In genomic region chr6:39314273-39314790, GRCh38 we compare ENCODE assay signal across 9 cellular contexts. TPM values are rescaled to one million over a fixed set of nuclear protein-coding genes. Genes with fewer than 3 reads are reported as not detected.
DNase-seq lines count a peak whose midpoint lies in the region; TF ChIP-seq lines count a peak whose summit lies in the region.
"Had no signal": no experiment of that assay in that cellular context is flagged by ENCODE, and none has a peak within 500 bp of the region (broad histone marks: within the 10 kb centered on the region; RNA-seq: fewer than 3 reads in every experiment).

TSS of gene KCNK17 (minus strand) at chr6:39314419. CDS start at chr6:39314320, 99 bp downstream.

- H3K27me3 ChIP-seq in BLaER1 treated with 17β-estradiol and CSF1 and Interleukin-3, amounts not matched to agents 10 nM and 100 nM, result peaks cover 34 to 53% (median 41%) of the 10 kb centered on the region in 11 experiments
- H3K27me3 ChIP-seq in HL-60 (ENCODE audit: insufficient read depth, poor library complexity, severe bottlenecking) (peaks cover 22% of the 10 kb centered on the region), ovary (no peaks in the 10 kb centered on the region)

- DNase-seq in HL-60 (ENCODE audit: low read depth in 1 of 2, low spot score in 1 of 2) (peak in 1 of 2 experiments; percentile 79), endothelial cell (ENCODE audit: low spot score) (peak; percentile 53), ovary (no peak), glomerular visceral epithelial cell (ENCODE audit: extremely low spot score) (no peak), NCI-H1417 (lab: John Stamatoyannopoulos, UW) (no peak), NCI-H69 (lab: John Stamatoyannopoulos, UW) (no peak), ecto neural progenitor cell (ENCODE audit: low spot score) (no peak)
- DNase-seq: NCI-H748 treated with DMSO at 0.1 percent for 48 hours had no signal

- H3K4me1 Mint-ChIP-seq in endothelial cell (ENCODE audit: unreplicated experiment), result peaks cover 35% of the 10 kb centered on the region

- H3K4me3 Mint-ChIP-seq in endothelial cell (ENCODE audit: unreplicated experiment), result peak within 1 kb of the TSS; percentile 90

- H3K27me3 Mint-ChIP-seq in endothelial cell (ENCODE audit: unreplicated experiment), result peaks cover 21% of the 10 kb centered on the region

- H3K36me3 Mint-ChIP-seq in endothelial cell (ENCODE audit: low read depth, unreplicated experiment), result peaks cover 32% of the 10 kb centered on the region

- WGBS in ovary, 3 donors, result 18 to 60% (median 18%) methylated on average over 6 to 28 of the region's 28 CpGs

- peak within 1 kb of the TSS in 7 of 11 experiments; percentile 24 to 73 (median 55); a peak in 13 of 22 replicates for H3K27ac ChIP-seq in BLaER1 treated with 17β-estradiol and CSF1 and Interleukin-3, amounts not matched to agents 10 nM and 100 nM
- H3K27ac ChIP-seq in HL-60 (replicated peaks) (peak within 1 kb of the TSS; percentile 57), ovary (no peak within 1 kb of the TSS)

- H3K9me3 ChIP-seq in BLaER1 treated with 17β-estradiol and CSF1 and Interleukin-3, amounts not matched to agents 10 nM and 100 nM (replicated peaks in 1 of 11), result no peaks in the 10 kb centered on the region
- H3K9me3 ChIP-seq in ovary, result no peaks in the 10 kb centered on the region

- H3K36me3 ChIP-seq in BLaER1 treated with 17β-estradiol and CSF1 and Interleukin-3, amounts not matched to agents 10 nM and 100 nM, result no peaks in the 10 kb centered on the region
- H3K36me3 ChIP-seq in ovary, result no peaks in the 10 kb centered on the region

- peaks cover 25 to 73% (median 63%) of the 10 kb centered on the region in 10 experiments for H3K4me1 ChIP-seq in BLaER1 treated with 17β-estradiol and CSF1 and Interleukin-3, amounts not matched to agents 10 nM and 100 nM
- H3K4me1 ChIP-seq in ovary (ENCODE audit: insufficient read depth), result peaks cover 6% of the 10 kb centered on the region

- peak within 1 kb of the TSS; percentile 57 for H3K27ac Mint-ChIP-seq in endothelial cell (ENCODE audit: unreplicated experiment)

- intact Hi-C loops in ovary (cut with DNase I), result no loop called here

- TF ChIP-seq POLR2A in ovary (IDR thresholded peaks at IDR 0.05), result no peak

- H3K9me3 Mint-ChIP-seq in endothelial cell (ENCODE audit: unreplicated experiment), result peaks cover 4% of the 10 kb centered on the region

- no peak for TF ChIP-seq CTCF in HL-60 (IDR thresholded peaks at IDR 0.05; ENCODE audit: insufficient read depth, low read length)
- no peak for TF ChIP-seq CTCF in endothelial cell (IDR thresholded peaks at IDR 0.05; ENCODE audit: unreplicated experiment)
- no peak for TF ChIP-seq CTCF in ovary (IDR thresholded peaks at IDR 0.05)

- TF ChIP-seq EP300 in ovary (IDR thresholded peaks at IDR 0.05), result no peak

- peaks cover 0 to 38% (median 14%) of the 10 kb centered on the region in 11 experiments; a peak in 11 of 22 replicates for H4K20me1 ChIP-seq in BLaER1 treated with 17β-estradiol and CSF1 and Interleukin-3, amounts not matched to agents 10 nM and 100 nM

- peak within 1 kb of the TSS; percentile 41 to 66 (median 58) for H3K4me3 ChIP-seq in BLaER1 treated with 17β-estradiol and CSF1 and Interleukin-3, amounts not matched to agents 10 nM and 100 nM
- H3K4me3 ChIP-seq in HL-60 (replicated peaks; ENCODE audit: insufficient read depth, low read length) (no peak within 1 kb of the TSS), ovary (peak within 1 kb of the TSS; percentile 9)

- H3K9ac ChIP-seq in BLaER1 treated with 17β-estradiol and CSF1 and Interleukin-3, amounts not matched to agents 10 nM and 100 nM, result peak within 1 kb of the TSS; percentile 22 to 74 (median 53); a peak in 19 of 22 replicates

- peak within 1 kb of the TSS; percentile 91 to 100 (median 99) for H3K4me2 ChIP-seq in BLaER1 treated with 17β-estradiol and CSF1 and Interleukin-3, amounts not matched to agents 10 nM and 100 nM

RNA-seq across cellular contexts. Expression of gene KCNK17, which starts in this region (rescaled TPM):
- total RNA-seq in endothelial cell (ENCODE audit: unreplicated experiment) (180 TPM), ovary (under 1 TPM in 2 of 7 donors, not detected in 5; 0.13 to 0.57 TPM)
- 1 to 10 TPM in 1 of 2 donors, under 1 TPM in 1; 0.08 to 1.0 TPM for polyA plus RNA-seq in ovary

Comparison
In these comparisons a context has a peak if more than half of its experiments do, and no peak if none do; other contexts are left out.
1. RNA of gene KCNK17 (total RNA-seq): 180 TPM in endothelial cell (single experiment); 0.13 to 0.57 TPM in ovary; every median in the first group is over 100 times any median in the second.
2. H3K27ac ChIP-seq: peak in BLaER1 treated with 17β-estradiol and CSF1 and Interleukin-3, amounts not matched to agents 10 nM and 100 nM (7 of 11) and HL-60 (single experiment); none in ovary (0 of 2).